8 cellular contexts compared by ENCODE assay signal in the genomic region with DNA sequence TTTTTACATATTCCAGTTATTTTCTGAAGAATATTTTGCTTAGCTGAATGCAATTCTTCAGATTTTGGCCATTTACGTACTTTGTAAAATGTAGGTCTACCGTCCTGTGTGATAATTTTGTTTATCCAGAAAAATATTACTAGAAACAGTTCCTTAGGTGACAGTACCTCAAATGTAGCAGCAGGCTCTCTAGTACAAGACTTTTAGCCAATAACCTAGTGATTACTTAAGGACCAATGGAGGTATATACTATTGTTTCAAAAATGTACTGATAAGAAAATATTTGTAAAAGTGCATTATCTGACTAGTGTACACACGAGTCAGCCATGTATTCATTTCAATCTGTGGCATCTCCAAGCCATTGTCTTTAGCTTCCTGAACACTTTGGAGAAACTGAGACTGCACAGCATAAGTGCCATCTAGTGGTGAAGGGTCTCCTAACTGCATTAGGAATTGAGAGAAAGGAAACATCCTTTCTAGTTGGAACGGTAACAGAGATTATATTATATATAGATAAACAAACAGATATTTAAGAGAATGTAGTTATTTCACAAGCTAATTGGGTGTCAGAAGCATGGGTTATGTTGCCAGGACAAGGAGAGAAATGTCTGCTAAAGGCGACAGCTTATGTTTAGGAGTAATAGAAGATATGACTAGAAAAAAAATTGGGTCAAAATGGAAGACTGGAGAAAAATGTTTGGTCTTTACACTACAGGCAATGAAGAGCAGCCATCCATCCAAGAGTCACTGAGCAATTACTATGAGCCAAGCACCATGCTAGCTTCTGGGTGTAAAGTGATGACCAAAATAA. TPM values are rescaled to one million over a fixed set of nuclear protein-coding genes. Genes with fewer than 3 reads are reported as not detected.
DNase-seq lines count a peak whose midpoint lies in the region; ATAC-seq and TF ChIP-seq lines count a peak whose summit lies in the region.

No MANE protein-coding gene starts in this region.

- H3K4ac ChIP-seq in neuronal stem cell (ENCODE audit: low read length), result no peak overlapping the region

- H3K4me3 ChIP-seq in BJ (ENCODE audit: low read depth, low read length), result no peak overlapping the region; the same call in 1 of the 2 replicates
- H3K4me3 ChIP-seq in fibroblast of lung (replicated peaks in 1 of 4; ENCODE audit: control extremely low read depth in 1 of 4, insufficient read depth in 1 of 4, low read depth in 3 of 4, low read length in 4 of 4), result peak overlapping the region in 2 of 4 experiments; percentile 57 to 82
- no peak overlapping the region for H3K4me3 ChIP-seq in neuronal stem cell (ENCODE audit: low read length in 2 of 2)
- H3K4me3 ChIP-seq in H7 (ENCODE audit: insufficient read depth, low read depth, low read length), result no peak overlapping the region

- H3K4me3 Mint-ChIP-seq in activated CD8-positive, alpha-beta T cell treated with anti-CD3 and anti-CD28 coated beads for 36 hours, result no peak overlapping the region

- TF ChIP-seq CTCF in BJ (IDR thresholded peaks at IDR 0.05; ENCODE audit: insufficient read depth, low read depth, low read length) (peak; percentile 86), fibroblast of lung (conservative IDR thresholded peaks at IDR 0.05 in 1 of 2, IDR thresholded peaks at IDR 0.05 in 1 of 2; ENCODE audit: low read depth in 1 of 2, low read length in 2 of 2) (peak; percentile 86 to 91)
- TF ChIP-seq CTCF in activated CD8-positive, alpha-beta T cell treated with anti-CD3 and anti-CD28 coated beads for 36 hours (IDR thresholded peaks at IDR 0.05), result peak; percentile 87

- no peak overlapping the region for H2BK15ac ChIP-seq in neuronal stem cell (ENCODE audit: low read length)

- no peak overlapping the region for H2BK5ac ChIP-seq in neuronal stem cell (ENCODE audit: low read length)

- TF ChIP-seq POLR2A in GM18505 (IDR thresholded peaks at IDR 0.05; ENCODE audit: borderline replicate concordance, extremely low read depth, insufficient read depth, insufficient read length), result no peak

- no peak overlapping the region for H2BK120ac ChIP-seq in neuronal stem cell (ENCODE audit: low read depth, low read length)

- no peak overlapping the region for H3K18ac ChIP-seq in neuronal stem cell (ENCODE audit: low read length)

- no peaks in the 10 kb centered on the region for H3K9me3 Mint-ChIP-seq in activated CD8-positive, alpha-beta T cell treated with anti-CD3 and anti-CD28 coated beads for 36 hours

- no peaks in the 10 kb centered on the region for H3K36me3 ChIP-seq in BJ (ENCODE audit: control insufficient read depth, insufficient read depth, low read length)
- no peaks in the 10 kb centered on the region for H3K36me3 ChIP-seq in fibroblast of lung (ENCODE audit: control insufficient read depth, insufficient read depth, low read length)
- peaks cover 0 to 5% of the 10 kb centered on the region in 2 donors for H3K36me3 ChIP-seq in neuronal stem cell (replicated peaks in 1 of 2; ENCODE audit: control insufficient read depth in 2 of 2, insufficient read depth in 2 of 2, low read length in 2 of 2)
- no peaks in the 10 kb centered on the region for H3K36me3 ChIP-seq in H7 (replicated peaks; ENCODE audit: control insufficient read depth, insufficient read depth, low read length)

- H3K27me3 Mint-ChIP-seq in activated CD8-positive, alpha-beta T cell treated with anti-CD3 and anti-CD28 coated beads for 36 hours, result no peaks in the 10 kb centered on the region

- H3K4me2 ChIP-seq in fibroblast of lung (ENCODE audit: extremely low read depth, insufficient read depth, low read length) (peak overlapping the region; percentile 91), neuronal stem cell (ENCODE audit: insufficient read depth, low read length, poor library complexity, severe bottlenecking) (no peak overlapping the region)

- no peak overlapping the region for H2BK12ac ChIP-seq in neuronal stem cell (ENCODE audit: low read length)

- no peak overlapping the region for H4K8ac ChIP-seq in neuronal stem cell (ENCODE audit: low read depth, low read length)

- H3K27me3 ChIP-seq in BJ (ENCODE audit: control insufficient read depth, insufficient read depth, low read length) (no peaks in the 10 kb centered on the region), fibroblast of lung (ENCODE audit: control insufficient read depth, insufficient read depth, low read length) (no peaks in the 10 kb centered on the region), neuronal stem cell (ENCODE audit: control insufficient read depth in 3 of 3, insufficient read depth in 3 of 3, low read depth in 1 of 3, low read length in 3 of 3) (no peaks in the 10 kb centered on the region), H7 (ENCODE audit: control insufficient read depth, insufficient read depth, low read length) (no peaks in the 10 kb centered on the region)

- no CpG with 5 or more reads among the region's 5 CpGs for WGBS in neuronal stem cell (ENCODE audit: extremely low coverage in 2 of 2, insufficient read length in 2 of 2, insufficient replicate concordance in 1 of 2), 2 donors

- ATAC-seq in GM18505 (IDR thresholded peaks at IDR 0.05; ENCODE audit: unreplicated experiment), result peak; percentile 51
- ATAC-seq in HG02981 (IDR thresholded peaks at IDR 0.05; ENCODE audit: unreplicated experiment), result peak; percentile 54
- ATAC-seq in activated CD8-positive, alpha-beta T cell treated with anti-CD3 and anti-CD28 coated beads for 36 hours, result peak; percentile 82

- no peaks in the 10 kb centered on the region for H3K79me1 ChIP-seq in neuronal stem cell (ENCODE audit: low read depth, low read length)

- H2AK5ac ChIP-seq in neuronal stem cell (ENCODE audit: low read depth, low read length), result no peak overlapping the region

- H3K27ac ChIP-seq in fibroblast of lung (ENCODE audit: insufficient read depth, low read length) (peak overlapping the region; percentile 44), neuronal stem cell (replicated peaks; ENCODE audit: low read length) (no peak overlapping the region)

- H2AFZ ChIP-seq in fibroblast of lung (ENCODE audit: low read length) (peak overlapping the region; percentile 45), neuronal stem cell (ENCODE audit: low read length) (peak overlapping the region; percentile 39)

- H3K27ac Mint-ChIP-seq in activated CD8-positive, alpha-beta T cell treated with anti-CD3 and anti-CD28 coated beads for 36 hours, result peak overlapping the region; percentile 74

- DNase-seq in BJ (ENCODE audit: low read depth) (no peak), NCI-H2227 treated with DMSO at 0.1 percent for 48 hours (lab: John Stamatoyannopoulos, UW) (peak; percentile 31), fibroblast of lung (ENCODE audit: low read depth in 2 of 2) (peak; percentile 65 to 87), neuronal stem cell (ENCODE audit: low spot score) (peak; percentile 36), H7 (no peak)
- peak; percentile 65 for DNase-seq in activated CD8-positive, alpha-beta T cell treated with anti-CD3 and anti-CD28 coated beads for 36 hours

- no peaks in the 10 kb centered on the region for H3K36me3 Mint-ChIP-seq in activated CD8-positive, alpha-beta T cell treated with anti-CD3 and anti-CD28 coated beads for 36 hours (ENCODE audit: low read depth)

- H3K9me3 ChIP-seq in fibroblast of lung (ENCODE audit: control insufficient read depth, insufficient read depth, low read depth, low read length) (no peaks in the 10 kb centered on the region), neuronal stem cell (replicated peaks in 1 of 2; ENCODE audit: control insufficient read depth in 2 of 2, insufficient read depth in 1 of 2, low read depth in 1 of 2, low read length in 2 of 2) (peaks cover 0 to 2% of the 10 kb centered on the region in 2 donors)

- no peak overlapping the region for H3K23ac ChIP-seq in neuronal stem cell (ENCODE audit: low read depth, low read length, poor library complexity)

- no peaks in the 10 kb centered on the region for H4K20me1 ChIP-seq in fibroblast of lung (ENCODE audit: control insufficient read depth, extremely low read depth, insufficient read depth, low read length)

- H3K9ac ChIP-seq in fibroblast of lung (ENCODE audit: insufficient read depth, low read length), result no peak overlapping the region
- no peak overlapping the region for H3K9ac ChIP-seq in neuronal stem cell (ENCODE audit: low read depth, low read length, poor library complexity)

- H4K91ac ChIP-seq in neuronal stem cell (ENCODE audit: low read depth, low read length, poor library complexity), result no peak overlapping the region

- intact Hi-C loops in activated CD8-positive, alpha-beta T cell treated with anti-CD3 and anti-CD28 coated beads for 36 hours (cut with micrococcal nuclease), result loop anchor here (2.0 to 5.0 kb wide), 3 partner anchors 63 to 343 kb away; partner anchors contain the start of gene ARID5B

- peaks cover 7% of the 10 kb centered on the region for H3K4me1 ChIP-seq in fibroblast of lung (ENCODE audit: control insufficient read depth, extremely low read depth, insufficient read depth, low read length)
- peaks cover 0 to 1% of the 10 kb centered on the region in 2 donors for H3K4me1 ChIP-seq in neuronal stem cell (ENCODE audit: control insufficient read depth in 2 of 2, insufficient read depth in 1 of 2, low read depth in 1 of 2, low read length in 2 of 2)

- peaks cover 33% of the 10 kb centered on the region for H3K4me1 Mint-ChIP-seq in activated CD8-positive, alpha-beta T cell treated with anti-CD3 and anti-CD28 coated beads for 36 hours (ENCODE audit: low read depth)

- CTCF ChIA-PET in BJ (lab: Yijun Ruan, JAX), result interaction anchor here (0.6 to 3.4 kb wide), 34 partner anchors 11 to 534 kb away, joined by 3 to 44 read pairs (median 4); no protein-coding TSS in a partner anchor
- CTCF ChIA-PET in activated CD8-positive, alpha-beta T cell treated with anti-CD3 and anti-CD28 coated beads for 36 hours (lab: Charles Lee), result interaction anchor here (0.6 to 3.4 kb wide), 58 partner anchors 9 to 503 kb away, joined by 3 to 106 read pairs (median 5); no protein-coding TSS in a partner anchor

- H3K79me2 ChIP-seq in fibroblast of lung (ENCODE audit: control insufficient read depth, insufficient read depth, low read length), result peaks cover 4% of the 10 kb centered on the region

- H3K14ac ChIP-seq in neuronal stem cell (ENCODE audit: low read length), result no peak overlapping the region

- POLR2A ChIA-PET in BJ (lab: Charles Lee), result interaction anchor here (0.6 kb wide), 1 partner anchor 375 kb away, joined by 3 read pairs; no protein-coding TSS in a partner anchor
- POLR2A ChIA-PET in activated CD8-positive, alpha-beta T cell treated with anti-CD3 and anti-CD28 coated beads for 36 hours (lab: Charles Lee), result interaction anchor here (0.6 to 1.5 kb wide), 6 partner anchors 20 to 206 kb away, joined by 3 to 6 read pairs (median 4); no protein-coding TSS in a partner anchor

RNA-seq across cellular contexts. Expression of gene RTKN2, which starts 23.7 kb away (rescaled TPM):
- polyA plus RNA-seq in BJ (2011; rRNA removed) (1.5 and 3.1 TPM in 2 replicates), fibroblast of lung (1.1 and 2.9 TPM in 2 replicates)
- polyA minus RNA-seq in BJ (2011; rRNA and poly(A)+ RNA removed), result 1.6 and 2.0 TPM in 2 replicates
- total RNA-seq in activated CD8-positive, alpha-beta T cell treated with anti-CD3 and anti-CD28 coated beads for 36 hours, result 1 to 10 TPM; 1.1 to 1.4 TPM
- total RNA-seq in fibroblast of lung, result 0.51 and 1.2 TPM in 2 replicates
- 0.99 and 2.4 TPM in 2 replicates for polyA plus RNA-seq in fibroblast of lung (2012)
- polyA minus RNA-seq in fibroblast of lung (ENCODE audit: low replicate concordance), result 0.19 and 0.27 TPM in 2 replicates
- 20.9 TPM for polyA plus RNA-seq in neuronal stem cell (2013, experiment 1 of 2)
- polyA plus RNA-seq in neuronal stem cell (2013, experiment 2 of 2), result 21.1 TPM
- 9.5 and 12.5 TPM in 2 replicates for total RNA-seq in H7 (2014; rRNA removed; shearing (Covaris generic))

Comparison
In these comparisons a context has a peak if more than half of its experiments do, and no peak if none do; other contexts are left out.
1. DNase-seq: peak in NCI-H2227 treated with DMSO at 0.1 percent for 48 hours (single experiment), activated CD8-positive, alpha-beta T cell treated with anti-CD3 and anti-CD28 coated beads for 36 hours (single experiment), fibroblast of lung (2 of 2) and neuronal stem cell (single experiment); none in BJ (single experiment) and H7 (single experiment).
2. Peak in every context shown above with its lines, with median percentiles within 50 percentile points of each other: CTCF ChIP-seq and ATAC-seq.